Comparison of ENCODE assay signal across 19 cellular contexts in genomic region chr10:11687779-11688447, GRCh38. TPM values are rescaled to one million over a fixed set of nuclear protein-coding genes. Genes with fewer than 3 reads are reported as not detected.
A peak's percentile ranks its signal among the peaks of the same experiment; 100 is the strongest.
DNase-seq lines count a peak whose midpoint lies in the region; ATAC-seq, FAIRE-seq and TF ChIP-seq lines count a peak whose summit lies in the region.
"Had no signal": no experiment of that assay in that cellular context is flagged by ENCODE, and none has a peak within 500 bp of the region (broad histone marks: within the 10 kb centered on the region; RNA-seq: fewer than 3 reads in every experiment).

No MANE protein-coding gene starts in this region.

- no peak for FAIRE-seq in small intestine (lab: Jason Lieb, UNC)
- FAIRE-seq: islet of Langerhans had no signal

- H3K79me2 ChIP-seq in DOHH2 (ENCODE audit: control insufficient read depth, low read length), result no peaks in the 10 kb centered on the region

- intact Hi-C loops in esophagus muscularis mucosa (cut with DNase I), result no loop called here
- intact Hi-C loops in activated T-helper 1 cell treated with anti-CD3 and anti-CD28 coated beads, Interleukin-12 subunit alpha, Interleukin-12 subunit beta, Interleukin-2, Interleukin-4 antibody, amounts not matched to agents 30 ng/mL and 10 ng/mL and 1 ng/mL, durations not matched to agents 14 hours and 24 hours and 36 hours (cut with micrococcal nuclease), result no loop called here

- H3K9me3 ChIP-seq in DOHH2 (ENCODE audit: control insufficient read depth, insufficient read depth, low read length), result no peaks in the 10 kb centered on the region
- H3K9me3 ChIP-seq in small intestine (ENCODE audit: control insufficient read depth, low read depth), result no peaks in the 10 kb centered on the region
- no peaks in the 10 kb centered on the region for H3K9me3 ChIP-seq in esophagus muscularis mucosa
- H3K9me3 ChIP-seq: psoas muscle, SK-N-SH had no signal

- TF ChIP-seq EP300 in esophagus muscularis mucosa (IDR thresholded peaks at IDR 0.05), result no peak

- no peak for TF ChIP-seq POLR2A in esophagus muscularis mucosa (IDR thresholded peaks at IDR 0.05; ENCODE audit: low read depth)

- no peaks in the 10 kb centered on the region for H3K27me3 ChIP-seq in DOHH2 (ENCODE audit: control insufficient read depth, low read length)
- no peaks in the 10 kb centered on the region for H3K27me3 ChIP-seq in small intestine (ENCODE audit: control insufficient read depth in 2 of 2, insufficient read depth in 2 of 2, low read length in 2 of 2)
- H3K27me3 ChIP-seq in esophagus muscularis mucosa, result no peaks in the 10 kb centered on the region

- ATAC-seq in esophagus mucosa, result peak; percentile 75
- no peak for ATAC-seq in GM19463 (IDR thresholded peaks at IDR 0.05; ENCODE audit: unreplicated experiment)
- ATAC-seq: psoas muscle had no signal

- peaks cover 25% of the 10 kb centered on the region for H3K4me1 Mint-ChIP-seq in activated T-helper 1 cell treated with anti-CD3 and anti-CD28 coated beads, Interleukin-12 subunit alpha, Interleukin-12 subunit beta, Interleukin-2, Interleukin-4 antibody, amounts not matched to agents 30 ng/mL and 10 ng/mL and 1 ng/mL, durations not matched to agents 14 hours and 24 hours and 36 hours (ENCODE audit: low read depth)

- no peak overlapping the region for H3K4me3 Mint-ChIP-seq in activated T-helper 1 cell treated with anti-CD3 and anti-CD28 coated beads, Interleukin-12 subunit alpha, Interleukin-12 subunit beta, Interleukin-2, Interleukin-4 antibody, amounts not matched to agents 30 ng/mL and 10 ng/mL and 1 ng/mL, durations not matched to agents 14 hours and 24 hours and 36 hours

- H3K4me1 ChIP-seq in DOHH2 (ENCODE audit: control insufficient read depth, low read length) (peaks cover 74% of the 10 kb centered on the region), small intestine (ENCODE audit: control insufficient read depth in 2 of 2, insufficient read depth in 1 of 2, low read depth in 1 of 2, low read length in 1 of 2) (peaks cover 0 to 5% of the 10 kb centered on the region in 2 donors), esophagus muscularis mucosa (peaks cover 18 to 23% (median 20%) of the 10 kb centered on the region in 4 donors)
- H3K4me1 ChIP-seq: psoas muscle had no signal

- no peaks in the 10 kb centered on the region for H3K9me3 Mint-ChIP-seq in activated T-helper 1 cell treated with anti-CD3 and anti-CD28 coated beads, Interleukin-12 subunit alpha, Interleukin-12 subunit beta, Interleukin-2, Interleukin-4 antibody, amounts not matched to agents 30 ng/mL and 10 ng/mL and 1 ng/mL, durations not matched to agents 14 hours and 24 hours and 36 hours

- H3K36me3 Mint-ChIP-seq in activated T-helper 1 cell treated with anti-CD3 and anti-CD28 coated beads, Interleukin-12 subunit alpha, Interleukin-12 subunit beta, Interleukin-2, Interleukin-4 antibody, amounts not matched to agents 30 ng/mL and 10 ng/mL and 1 ng/mL, durations not matched to agents 14 hours and 24 hours and 36 hours (ENCODE audit: low read depth), result peaks cover 2% of the 10 kb centered on the region

- no peak overlapping the region for H3K27ac Mint-ChIP-seq in activated T-helper 1 cell treated with anti-CD3 and anti-CD28 coated beads, Interleukin-12 subunit alpha, Interleukin-12 subunit beta, Interleukin-2, Interleukin-4 antibody, amounts not matched to agents 30 ng/mL and 10 ng/mL and 1 ng/mL, durations not matched to agents 14 hours and 24 hours and 36 hours

- DNase-seq in RPMI8226 (peak; percentile 81), small intestine (peak; percentile 37), esophagus muscularis mucosa (ENCODE audit: extremely low spot score) (no peak)
- no peak for DNase-seq in stimulated activated CD8-positive, alpha-beta memory T cell treated with anti-CD3 and anti-CD28 coated beads, Interleukin-4, amount 100 ng/mL, for 48 hours
- DNase-seq in activated T-helper 1 cell treated with anti-CD3 and anti-CD28 coated beads, Interleukin-12 subunit alpha, Interleukin-12 subunit beta, Interleukin-2, Interleukin-4 antibody, amounts not matched to agents 30 ng/mL and 10 ng/mL and 1 ng/mL, durations not matched to agents 14 hours and 24 hours and 36 hours (ENCODE audit: low spot score), result no peak
- DNase-seq: caudate nucleus; GDM1; glutamatergic neuron; H7; Kasumi-1; NCI-H1930; NCI-H774; psoas muscle; SK-N-SH; stimulated activated CD4-positive, alpha-beta T cell treated with anti-CD3 and anti-CD28 coated beads, Interleukin-1b, Interleukin-23, amount 100 ng/mL, for 48 hours had no signal

- 41 to 82% (median 70%) methylated on average over 8 of the region's 8 CpGs for WGBS in small intestine, 3 donors
- WGBS in esophagus muscularis mucosa, result 96% methylated on average over 8 of the region's 8 CpGs

- peaks cover 43% of the 10 kb centered on the region for H3F3A ChIP-seq in DOHH2 (ENCODE audit: control insufficient read depth, insufficient read depth)

- no peaks in the 10 kb centered on the region for H4K20me1 ChIP-seq in DOHH2 (ENCODE audit: control insufficient read depth, insufficient read depth, low read depth, low read length)

- H3K4me3 ChIP-seq in DOHH2 (ENCODE audit: low read length) (peak overlapping the region; percentile 33), small intestine (ENCODE audit: low read depth in 1 of 2, low read length in 2 of 2) (no peak overlapping the region), esophagus muscularis mucosa (no peak overlapping the region)
- H3K4me3 ChIP-seq: psoas muscle had no signal

- H3K27ac ChIP-seq in DOHH2 (ENCODE audit: low read depth, low read length) (peak overlapping the region; percentile 13), small intestine (ENCODE audit: low read depth in 1 of 2, low read length in 1 of 2) (no peak overlapping the region), esophagus muscularis mucosa (replicated peaks in 1 of 4) (no peak overlapping the region)
- H3K27ac ChIP-seq: psoas muscle had no signal

- no peak for TF ChIP-seq CTCF in DOHH2 (IDR thresholded peaks at IDR 0.05; ENCODE audit: low read depth, low read length, poor library complexity, severe bottlenecking)
- no peak for TF ChIP-seq CTCF in esophagus muscularis mucosa (IDR thresholded peaks at IDR 0.05)

- H3K4me2 ChIP-seq in DOHH2 (ENCODE audit: low read length), result peak overlapping the region; percentile 99
- H3K4me2 ChIP-seq: SK-N-SH had no signal

- peaks cover 38% of the 10 kb centered on the region for H3K27me3 Mint-ChIP-seq in activated T-helper 1 cell treated with anti-CD3 and anti-CD28 coated beads, Interleukin-12 subunit alpha, Interleukin-12 subunit beta, Interleukin-2, Interleukin-4 antibody, amounts not matched to agents 30 ng/mL and 10 ng/mL and 1 ng/mL, durations not matched to agents 14 hours and 24 hours and 36 hours (ENCODE audit: insufficient read depth)

- peaks cover 10% of the 10 kb centered on the region; the same call in 1 of the 2 replicates for H3K36me3 ChIP-seq in DOHH2 (ENCODE audit: control insufficient read depth, low read length)
- no peaks in the 10 kb centered on the region for H3K36me3 ChIP-seq in small intestine (ENCODE audit: control insufficient read depth in 2 of 2, insufficient read depth in 2 of 2, low read length in 2 of 2)
- no peaks in the 10 kb centered on the region for H3K36me3 ChIP-seq in esophagus muscularis mucosa

- no peaks in the 10 kb centered on the region for H3K9me2 ChIP-seq in DOHH2 (replicated peaks; ENCODE audit: control insufficient read depth, low read length)
- H3K9me2 ChIP-seq: SK-N-SH had no signal

RNA-seq across cellular contexts. Expression of gene ECHDC3, which starts 54.3 kb away (rescaled TPM):
- total RNA-seq in esophagus mucosa (17.8 TPM), esophagus muscularis mucosa (10 to 100 TPM in 3 of 4 donors, 1 to 10 TPM in 1; 7.9 to 30.6 (median 19.7) TPM)
- polyA plus RNA-seq in small intestine, result 10 to 100 TPM in 2 of 3 donors, 1 to 10 TPM in 1; 3.8 to 25.8 (median 13.2) TPM
- total RNA-seq in activated T-helper 1 cell treated with anti-CD3 and anti-CD28 coated beads, Interleukin-12 subunit alpha, Interleukin-12 subunit beta, Interleukin-2, Interleukin-4 antibody, amounts not matched to agents 30 ng/mL and 10 ng/mL and 1 ng/mL, durations not matched to agents 14 hours and 24 hours and 36 hours, result 0.15 and 0.18 TPM in 2 replicates

Comparison
In these comparisons a context has a peak if more than half of its experiments do, and no peak if none do; other contexts are left out.
1. DNase-seq: peak in RPMI8226 (single experiment) and small intestine (single experiment); none in stimulated activated CD8-positive, alpha-beta memory T cell treated with anti-CD3 and anti-CD28 coated beads, Interleukin-4, amount 100 ng/mL, for 48 hours (single experiment), esophagus muscularis mucosa (single experiment) and activated T-helper 1 cell treated with anti-CD3 and anti-CD28 coated beads, Interleukin-12 subunit alpha, Interleukin-12 subunit beta, Interleukin-2, Interleukin-4 antibody, amounts not matched to agents 30 ng/mL and 10 ng/mL and 1 ng/mL, durations not matched to agents 14 hours and 24 hours and 36 hours (single experiment).